ENCODE assay signal across 9 cellular contexts in the genomic region with DNA sequence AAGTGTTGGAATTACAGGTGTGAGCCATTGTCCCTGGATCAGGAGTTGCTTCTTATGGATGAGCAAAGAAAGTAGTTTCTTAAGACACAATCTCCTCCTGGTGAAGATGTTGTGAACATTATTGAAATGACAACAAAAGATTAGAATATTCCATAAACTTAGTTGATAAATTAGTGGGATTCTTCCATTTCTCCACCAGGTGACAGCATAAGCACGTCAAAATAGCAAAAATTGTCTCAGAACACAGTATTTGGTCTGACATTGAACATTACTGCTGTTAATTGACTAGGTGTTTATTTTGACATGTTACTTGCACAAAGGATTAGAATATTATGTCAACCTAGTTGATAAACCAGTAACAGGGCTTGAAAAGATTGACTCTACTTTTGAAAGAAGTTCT. TPM values are rescaled to one million over a fixed set of nuclear protein-coding genes. Genes with fewer than 3 reads are reported as not detected.
DNase-seq lines count a peak whose midpoint lies in the region; ATAC-seq, FAIRE-seq and TF ChIP-seq lines count a peak whose summit lies in the region.
"Had no signal": no experiment of that assay in that cellular context is flagged by ENCODE, and none has a peak within 500 bp of the region (broad histone marks: within the 10 kb centered on the region; RNA-seq: fewer than 3 reads in every experiment).

No MANE protein-coding gene starts in this region.

- intact Hi-C loops in Right ventricle myocardium superior (cut with DNase I), result loop anchor here (10.0 kb wide), 1 partner anchor 104 kb away; no protein-coding TSS in a partner anchor
- intact Hi-C loops in upper lobe of right lung (cut with DNase I), result no loop called here

- no peak overlapping the region for H3K27ac ChIP-seq in cardiac muscle cell
- no peak overlapping the region for H3K27ac ChIP-seq in upper lobe of right lung

- TF ChIP-seq CTCF in cardiac muscle cell (IDR thresholded peaks at IDR 0.05; ENCODE audit: low read depth, low read length) (peak; percentile 32), upper lobe of right lung (IDR thresholded peaks at IDR 0.05) (peak; percentile 37)

- H3K4me1 ChIP-seq in cardiac muscle cell (ENCODE audit: low read depth) (no peaks in the 10 kb centered on the region), upper lobe of right lung (no peaks in the 10 kb centered on the region)

- no peak for ATAC-seq in Right ventricle myocardium superior (ENCODE audit: poor library complexity)
- ATAC-seq in upper lobe of right lung, result no peak
- ATAC-seq in esophagus mucosa, result no peak

- no peak for DNase-seq in cardiac muscle cell (ENCODE audit: low read depth in 1 of 2, low spot score in 1 of 2)
- DNase-seq in Right ventricle myocardium superior, result no peak
- peak; percentile 8 for DNase-seq in RCC 7860 (ENCODE audit: low spot score)
- peak; percentile 52 for DNase-seq in fibroblast of peridontal ligament (ENCODE audit: extremely low read depth)
- DNase-seq in upper lobe of right lung, result no peak
- DNase-seq in stimulated activated CD4-positive, alpha-beta T cell treated with anti-CD3 and anti-CD28 coated beads, Interleukin-4, amount 100 ng/mL, for 24 hours, result no peak
- no peak for DNase-seq in amygdala (lab: John Stamatoyannopoulos, UW)
- DNase-seq: posterior cingulate gyrus had no signal

- H3K27me3 ChIP-seq in cardiac muscle cell (no peaks in the 10 kb centered on the region), upper lobe of right lung (no peaks in the 10 kb centered on the region)

- no peaks in the 10 kb centered on the region for H3K36me3 ChIP-seq in cardiac muscle cell
- H3K36me3 ChIP-seq in upper lobe of right lung, result no peaks in the 10 kb centered on the region

- H3K9me3 ChIP-seq in cardiac muscle cell (ENCODE audit: low read depth) (no peaks in the 10 kb centered on the region), upper lobe of right lung (no peaks in the 10 kb centered on the region)

- FAIRE-seq in RCC 7860 (lab: Jason Lieb, UNC), result peak; percentile 58

- no peak overlapping the region for H3K4me3 ChIP-seq in cardiac muscle cell
- no peak overlapping the region for H3K4me3 ChIP-seq in upper lobe of right lung

RNA-seq across cellular contexts. Expression of a gene that starts 21.6 kb away (rescaled TPM):
- total RNA-seq in cardiac muscle cell (0.14 TPM in 1 of 2 replicates, not detected in the other), Right ventricle myocardium superior (not detected), upper lobe of right lung (0.55 TPM), esophagus mucosa (0.20 TPM)
- not detected in 2 replicates for polyA plus RNA-seq in cardiac muscle cell

Comparison
In these comparisons a context has a peak if more than half of its experiments do, and no peak if none do; other contexts are left out.
1. DNase-seq: peak in RCC 7860 (single experiment) and fibroblast of peridontal ligament (single experiment); none in cardiac muscle cell (0 of 2), Right ventricle myocardium superior (single experiment), upper lobe of right lung (single experiment), stimulated activated CD4-positive, alpha-beta T cell treated with anti-CD3 and anti-CD28 coated beads, Interleukin-4, amount 100 ng/mL, for 24 hours (single experiment) and amygdala (0 of 56).